Comparison of ENCODE assay signal across 8 cellular contexts in the genomic region with DNA sequence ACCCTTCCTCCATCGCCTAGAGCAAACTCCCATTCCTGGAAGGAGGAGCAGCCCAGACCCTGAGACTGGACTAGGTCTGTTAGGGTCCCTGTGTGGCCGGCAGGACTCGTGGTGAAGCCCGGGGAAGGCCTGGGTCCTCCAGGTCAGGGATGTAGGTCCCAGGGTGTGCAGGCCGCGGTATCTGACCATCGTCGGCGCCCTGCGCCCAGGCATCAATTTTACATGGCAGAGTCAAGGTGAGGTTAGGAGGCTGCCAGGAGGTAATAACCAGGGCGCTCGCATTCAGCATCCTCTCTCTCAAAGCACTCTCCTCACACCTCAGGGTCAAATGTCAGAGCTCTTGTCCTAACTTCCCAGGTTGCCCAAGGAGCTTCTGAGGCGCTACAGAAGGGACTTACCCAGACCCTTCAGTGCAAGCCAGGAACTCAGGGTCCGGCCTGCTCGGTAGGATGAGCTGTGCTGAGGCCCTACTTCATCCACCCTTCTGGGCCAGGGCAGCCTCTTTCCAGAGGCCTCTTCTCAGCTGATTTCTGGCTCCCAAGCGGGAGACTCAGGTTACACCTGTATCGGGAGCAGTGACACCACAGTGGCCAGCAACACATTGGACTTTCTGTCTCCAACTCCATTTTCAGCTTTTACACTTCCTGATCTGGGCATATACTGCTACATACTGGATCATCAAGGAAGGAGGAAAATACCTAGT. TPM values are rescaled to one million over a fixed set of nuclear protein-coding genes. Genes with fewer than 3 reads are reported as not detected.
DNase-seq lines count a peak whose midpoint lies in the region; ATAC-seq and TF ChIP-seq lines count a peak whose summit lies in the region.

No MANE protein-coding gene starts in this region.

- CTCF ChIA-PET in BJ (lab: Yijun Ruan, JAX), result interaction anchor here (0.9 to 17.0 kb wide), 13 partner anchors 10 to 218 kb away, joined by 3 to 460 read pairs (median 5); a partner anchor contains a TSS

- peaks cover 64% of the 10 kb centered on the region for H3K4me1 ChIP-seq in mucosa of stomach (ENCODE audit: control insufficient read depth, insufficient read depth, low read length)

- H3K36me3 ChIP-seq in BJ (ENCODE audit: control insufficient read depth, insufficient read depth, low read length), result no peaks in the 10 kb centered on the region
- H3K36me3 ChIP-seq in mucosa of stomach (ENCODE audit: control insufficient read depth, insufficient read depth, low read length), result no peaks in the 10 kb centered on the region

- POLR2A ChIA-PET in BJ (lab: Charles Lee), result interaction anchor here (0.6 to 1.0 kb wide), 4 partner anchors 119 to 521 kb away, joined by 3 to 6 read pairs (median 4); a partner anchor contains a TSS

- H3K27me3 ChIP-seq in BJ (ENCODE audit: control insufficient read depth, insufficient read depth, low read length) (no peaks in the 10 kb centered on the region), HL-60 (ENCODE audit: insufficient read depth, poor library complexity, severe bottlenecking) (no peaks in the 10 kb centered on the region), mucosa of stomach (ENCODE audit: control insufficient read depth, insufficient read depth, low read length) (no peaks in the 10 kb centered on the region)

- H3K9me3 ChIP-seq in mucosa of stomach (ENCODE audit: control insufficient read depth, low read length), result no peaks in the 10 kb centered on the region

- H3K4me3 ChIP-seq in BJ (ENCODE audit: low read depth, low read length), result peak overlapping the region; percentile 59
- peak overlapping the region; percentile 64 for H3K4me3 ChIP-seq in HL-60 (replicated peaks; ENCODE audit: insufficient read depth, low read length)
- H3K4me3 ChIP-seq in mucosa of stomach (ENCODE audit: low read length), result peak overlapping the region; percentile 75

- no peak for ATAC-seq in GM18868 (IDR thresholded peaks at IDR 0.05; ENCODE audit: unreplicated experiment)

- H3K9ac ChIP-seq in mucosa of stomach (ENCODE audit: low read length), result peak overlapping the region; percentile 90

- DNase-seq in BJ (ENCODE audit: low read depth) (no peak), HL-60 (ENCODE audit: low read depth in 1 of 2, low spot score in 1 of 2) (no peak), caudate nucleus (lab: John Stamatoyannopoulos, UW) (peak in 3 of 61 donors; percentile 43 to 58 (median 55)), AG08395 (ENCODE audit: low spot score) (no peak), T1000 (lab: John Stamatoyannopoulos, UW) (no peak), SIG-M5 (lab: John Stamatoyannopoulos, UW) (no peak)

- H3K27ac ChIP-seq in HL-60 (replicated peaks), result peak overlapping the region; percentile 94
- peak overlapping the region; percentile 99 for H3K27ac ChIP-seq in caudate nucleus (ENCODE audit: low read depth, low read length)

- TF ChIP-seq CTCF in BJ (IDR thresholded peaks at IDR 0.05; ENCODE audit: insufficient read depth, low read depth, low read length) (no peak), HL-60 (IDR thresholded peaks at IDR 0.05; ENCODE audit: insufficient read depth, low read length) (no peak)

RNA-seq across cellular contexts. Expression of a gene that starts 0.6 kb away (rescaled TPM):
- 0.18 and 0.39 TPM in 2 replicates for polyA plus RNA-seq in BJ (2011; rRNA removed)
- polyA minus RNA-seq in BJ (2011; rRNA and poly(A)+ RNA removed), result 0.41 TPM in 1 of 2 replicates, not detected in the other

RNA-seq across cellular contexts. Expression of a gene that starts 9.0 kb away (rescaled TPM):
- polyA plus RNA-seq in BJ (2011; rRNA removed), result 92.4 and 135 TPM in 2 replicates
- 27.6 and 42.2 TPM in 2 replicates for polyA minus RNA-seq in BJ (2011; rRNA and poly(A)+ RNA removed)
